In genomic region chr1:165841582-165842362, GRCh38 we compare ENCODE assay signal across 11 cellular contexts. TPM values are rescaled to one million over a fixed set of nuclear protein-coding genes. Genes with fewer than 3 reads are reported as not detected.
DNase-seq lines count a peak whose midpoint lies in the region; ATAC-seq and FAIRE-seq lines count a peak whose summit lies in the region.
"Had no signal": no experiment of that assay in that cellular context is flagged by ENCODE, and none has a peak within 500 bp of the region (broad histone marks: within the 10 kb centered on the region; RNA-seq: fewer than 3 reads in every experiment).

No MANE protein-coding gene starts in this region.

- H3K36me3 Mint-ChIP-seq in activated T-helper 2 cell treated with anti-CD3 and anti-CD28 coated beads, Interferon-gamma antibody, Interleukin-2, Interleukin-4, amounts not matched to agents 10 μg/mL and 5 μg/mL and 100 μg/mL, durations not matched to agents 14 hours and 24 hours and 36 hours (ENCODE audit: low read depth), result peaks cover 19% of the 10 kb centered on the region
- H3K36me3 Mint-ChIP-seq in natural killer cell treated with Interleukin-12 subunit alpha and Interleukin-12 subunit beta and Interleukin-15 and Interleukin-18, amount 100 ng/mL, for 72 hours, result no peaks in the 10 kb centered on the region

- peaks cover 66% of the 10 kb centered on the region for H3K4me1 Mint-ChIP-seq in activated T-helper 2 cell treated with anti-CD3 and anti-CD28 coated beads, Interferon-gamma antibody, Interleukin-2, Interleukin-4, amounts not matched to agents 10 μg/mL and 5 μg/mL and 100 μg/mL, durations not matched to agents 14 hours and 24 hours and 36 hours (ENCODE audit: low read depth)
- H3K4me1 Mint-ChIP-seq in natural killer cell treated with Interleukin-12 subunit alpha and Interleukin-12 subunit beta and Interleukin-15 and Interleukin-18, amount 100 ng/mL, for 72 hours (ENCODE audit: low read depth in 2 of 2), result peaks cover 35 to 51% of the 10 kb centered on the region in 2 donors

- ATAC-seq in GM18907 (IDR thresholded peaks at IDR 0.05; ENCODE audit: unreplicated experiment) (peak; percentile 53), HG02938 (IDR thresholded peaks at IDR 0.05; ENCODE audit: unreplicated experiment) (peak; percentile 53), HG03457 (IDR thresholded peaks at IDR 0.05; ENCODE audit: unreplicated experiment) (no peak)
- ATAC-seq in natural killer cell treated with Interleukin-12 subunit alpha and Interleukin-12 subunit beta and Interleukin-15 and Interleukin-18, amount 100 ng/mL, for 72 hours, result peak; percentile 76 to 88

- no peaks in the 10 kb centered on the region for H3K27me3 Mint-ChIP-seq in activated T-helper 2 cell treated with anti-CD3 and anti-CD28 coated beads, Interferon-gamma antibody, Interleukin-2, Interleukin-4, amounts not matched to agents 10 μg/mL and 5 μg/mL and 100 μg/mL, durations not matched to agents 14 hours and 24 hours and 36 hours (ENCODE audit: low read depth)
- no peaks in the 10 kb centered on the region for H3K27me3 Mint-ChIP-seq in natural killer cell treated with Interleukin-12 subunit alpha and Interleukin-12 subunit beta and Interleukin-15 and Interleukin-18, amount 100 ng/mL, for 72 hours

- DNase-seq in activated T-helper 2 cell treated with anti-CD3 and anti-CD28 coated beads, Interferon-gamma antibody, Interleukin-2, Interleukin-4, amounts not matched to agents 10 μg/mL and 5 μg/mL and 100 μg/mL, durations not matched to agents 14 hours and 24 hours and 36 hours (ENCODE audit: low spot score), result no peak
- no peak for DNase-seq in natural killer cell treated with Interleukin-12 subunit alpha and Interleukin-12 subunit beta and Interleukin-15 and Interleukin-18, amount 100 ng/mL, for 72 hours (ENCODE audit: low spot score)
- DNase-seq in frontal cortex (ENCODE audit: low spot score in 2 of 2), result no peak
- no peak for DNase-seq in NCI-H187 (lab: John Stamatoyannopoulos, UW)
- DNase-seq in ecto neural progenitor cell (ENCODE audit: low spot score), result no peak
- DNase-seq: amygdala; stimulated activated CD4-positive, alpha-beta T cell treated with anti-CD3 and anti-CD28 coated beads, Interleukin-4, amount 100 ng/mL, for 1 hour had no signal

- peak overlapping the region; percentile 20 for H3K27ac Mint-ChIP-seq in activated T-helper 2 cell treated with anti-CD3 and anti-CD28 coated beads, Interferon-gamma antibody, Interleukin-2, Interleukin-4, amounts not matched to agents 10 μg/mL and 5 μg/mL and 100 μg/mL, durations not matched to agents 14 hours and 24 hours and 36 hours
- peak overlapping the region; percentile 63 to 81 for H3K27ac Mint-ChIP-seq in natural killer cell treated with Interleukin-12 subunit alpha and Interleukin-12 subunit beta and Interleukin-15 and Interleukin-18, amount 100 ng/mL, for 72 hours

- intact Hi-C loops in activated T-helper 2 cell treated with anti-CD3 and anti-CD28 coated beads, Interferon-gamma antibody, Interleukin-2, Interleukin-4, amounts not matched to agents 10 μg/mL and 5 μg/mL and 100 μg/mL, durations not matched to agents 14 hours and 24 hours and 36 hours (cut with micrococcal nuclease), result loop anchor here (2.0 kb wide), 1 partner anchor 29 kb away; no protein-coding TSS in a partner anchor

- FAIRE-seq in frontal cortex (lab: Jason Lieb, UNC), result no peak
- FAIRE-seq: islet of Langerhans had no signal

- H3K4me3 Mint-ChIP-seq in activated T-helper 2 cell treated with anti-CD3 and anti-CD28 coated beads, Interferon-gamma antibody, Interleukin-2, Interleukin-4, amounts not matched to agents 10 μg/mL and 5 μg/mL and 100 μg/mL, durations not matched to agents 14 hours and 24 hours and 36 hours (ENCODE audit: low read depth), result no peak overlapping the region
- H3K4me3 Mint-ChIP-seq in natural killer cell treated with Interleukin-12 subunit alpha and Interleukin-12 subunit beta and Interleukin-15 and Interleukin-18, amount 100 ng/mL, for 72 hours, result peak overlapping the region; percentile 79

- H3K9me3 Mint-ChIP-seq in activated T-helper 2 cell treated with anti-CD3 and anti-CD28 coated beads, Interferon-gamma antibody, Interleukin-2, Interleukin-4, amounts not matched to agents 10 μg/mL and 5 μg/mL and 100 μg/mL, durations not matched to agents 14 hours and 24 hours and 36 hours, result no peaks in the 10 kb centered on the region
- H3K9me3 Mint-ChIP-seq in natural killer cell treated with Interleukin-12 subunit alpha and Interleukin-12 subunit beta and Interleukin-15 and Interleukin-18, amount 100 ng/mL, for 72 hours, result no peaks in the 10 kb centered on the region

RNA-seq across cellular contexts. Expression of gene UCK2, which starts 14.4 kb away (rescaled TPM):
- 94.3 and 100 TPM in 2 replicates for total RNA-seq in activated T-helper 2 cell treated with anti-CD3 and anti-CD28 coated beads, Interferon-gamma antibody, Interleukin-2, Interleukin-4, amounts not matched to agents 10 μg/mL and 5 μg/mL and 100 μg/mL, durations not matched to agents 14 hours and 24 hours and 36 hours
- 10 to 100 TPM; 43.4 to 83.3 TPM for total RNA-seq in natural killer cell treated with Interleukin-12 subunit alpha and Interleukin-12 subunit beta and Interleukin-15 and Interleukin-18, amount 100 ng/mL, for 72 hours
- 77.9 TPM for total RNA-seq in frontal cortex
